Comparison of ENCODE assay signal across 1 cellular context in genomic region chr17:64410750-64411490, GRCh38.
TF ChIP-seq lines count a peak whose summit lies in the region.

No MANE protein-coding gene starts in this region.

TF ChIP-seq in GM12878, 131 proteins besides CTCF, POLR2A, EP300 and RAD21:
- TF ChIP-seq EED (IDR thresholded peaks at IDR 0.05; ENCODE audit: low read depth) (no peak), ZNF24 (IDR thresholded peaks at IDR 0.05) (no peak), ZBTB4 (CRISPR knock-in tag; IDR thresholded peaks at IDR 0.05) (no peak), ETV6 (conservative IDR thresholded peaks at IDR 0.05 in 1 of 2, IDR thresholded peaks at IDR 0.05 in 1 of 2; ENCODE audit: borderline replicate concordance in 1 of 2, low read depth in 1 of 2) (no peak), BCLAF1 (IDR thresholded peaks at IDR 0.05) (no peak), CBX3 (IDR thresholded peaks at IDR 0.05; ENCODE audit: borderline replicate concordance, low read depth) (no peak), RUNX3 (IDR thresholded peaks at IDR 0.05; ENCODE audit: low read length) (no peak)
